Comparison of ENCODE assay signal across 2 cellular contexts in genomic region chr17:4551796-4552525, GRCh38.
TF ChIP-seq lines count a peak whose summit lies in the region.

No MANE protein-coding gene starts in this region.

TF ChIP-seq in GM12878, 131 proteins besides CTCF, POLR2A, EP300 and RAD21 (continues in another document):
- TF ChIP-seq, protein P1, sequence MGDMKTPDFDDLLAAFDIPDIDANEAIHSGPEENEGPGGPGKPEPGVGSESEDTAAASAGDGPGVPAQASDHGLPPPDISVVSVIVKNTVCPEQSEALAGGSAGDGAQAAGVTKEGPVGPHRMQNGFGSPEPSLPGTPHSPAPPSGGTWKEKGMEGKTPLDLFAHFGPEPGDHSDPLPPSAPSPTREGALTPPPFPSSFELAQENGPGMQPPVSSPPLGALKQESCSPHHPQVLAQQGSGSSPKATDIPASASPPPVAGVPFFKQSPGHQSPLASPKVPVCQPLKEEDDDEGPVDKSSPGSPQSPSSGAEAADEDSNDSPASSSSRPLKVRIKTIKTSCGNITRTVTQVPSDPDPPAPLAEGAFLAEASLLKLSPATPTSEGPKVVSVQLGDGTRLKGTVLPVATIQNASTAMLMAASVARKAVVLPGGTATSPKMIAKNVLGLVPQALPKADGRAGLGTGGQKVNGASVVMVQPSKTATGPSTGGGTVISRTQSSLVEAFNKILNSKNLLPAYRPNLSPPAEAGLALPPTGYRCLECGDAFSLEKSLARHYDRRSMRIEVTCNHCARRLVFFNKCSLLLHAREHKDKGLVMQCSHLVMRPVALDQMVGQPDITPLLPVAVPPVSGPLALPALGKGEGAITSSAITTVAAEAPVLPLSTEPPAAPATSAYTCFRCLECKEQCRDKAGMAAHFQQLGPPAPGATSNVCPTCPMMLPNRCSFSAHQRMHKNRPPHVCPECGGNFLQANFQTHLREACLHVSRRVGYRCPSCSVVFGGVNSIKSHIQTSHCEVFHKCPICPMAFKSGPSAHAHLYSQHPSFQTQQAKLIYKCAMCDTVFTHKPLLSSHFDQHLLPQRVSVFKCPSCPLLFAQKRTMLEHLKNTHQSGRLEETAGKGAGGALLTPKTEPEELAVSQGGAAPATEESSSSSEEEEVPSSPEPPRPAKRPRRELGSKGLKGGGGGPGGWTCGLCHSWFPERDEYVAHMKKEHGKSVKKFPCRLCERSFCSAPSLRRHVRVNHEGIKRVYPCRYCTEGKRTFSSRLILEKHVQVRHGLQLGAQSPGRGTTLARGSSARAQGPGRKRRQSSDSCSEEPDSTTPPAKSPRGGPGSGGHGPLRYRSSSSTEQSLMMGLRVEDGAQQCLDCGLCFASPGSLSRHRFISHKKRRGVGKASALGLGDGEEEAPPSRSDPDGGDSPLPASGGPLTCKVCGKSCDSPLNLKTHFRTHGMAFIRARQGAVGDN (IDR thresholded peaks at IDR 0.05) = no peak
- TF ChIP-seq BRCA1 (IDR thresholded peaks at IDR 0.05; ENCODE audit: low read depth, low read length) (no peak), GABPA (IDR thresholded peaks at IDR 0.05; ENCODE audit: low read depth) (no peak), MYB (IDR thresholded peaks at IDR 0.05; ENCODE audit: borderline replicate concordance, low read depth, low read length) (no peak), CBFB (IDR thresholded peaks at IDR 0.05; ENCODE audit: low read depth) (no peak), ZBTB40 (IDR thresholded peaks at IDR 0.05; ENCODE audit: borderline replicate concordance) (no peak)
- TF ChIP-seq, protein P2, sequence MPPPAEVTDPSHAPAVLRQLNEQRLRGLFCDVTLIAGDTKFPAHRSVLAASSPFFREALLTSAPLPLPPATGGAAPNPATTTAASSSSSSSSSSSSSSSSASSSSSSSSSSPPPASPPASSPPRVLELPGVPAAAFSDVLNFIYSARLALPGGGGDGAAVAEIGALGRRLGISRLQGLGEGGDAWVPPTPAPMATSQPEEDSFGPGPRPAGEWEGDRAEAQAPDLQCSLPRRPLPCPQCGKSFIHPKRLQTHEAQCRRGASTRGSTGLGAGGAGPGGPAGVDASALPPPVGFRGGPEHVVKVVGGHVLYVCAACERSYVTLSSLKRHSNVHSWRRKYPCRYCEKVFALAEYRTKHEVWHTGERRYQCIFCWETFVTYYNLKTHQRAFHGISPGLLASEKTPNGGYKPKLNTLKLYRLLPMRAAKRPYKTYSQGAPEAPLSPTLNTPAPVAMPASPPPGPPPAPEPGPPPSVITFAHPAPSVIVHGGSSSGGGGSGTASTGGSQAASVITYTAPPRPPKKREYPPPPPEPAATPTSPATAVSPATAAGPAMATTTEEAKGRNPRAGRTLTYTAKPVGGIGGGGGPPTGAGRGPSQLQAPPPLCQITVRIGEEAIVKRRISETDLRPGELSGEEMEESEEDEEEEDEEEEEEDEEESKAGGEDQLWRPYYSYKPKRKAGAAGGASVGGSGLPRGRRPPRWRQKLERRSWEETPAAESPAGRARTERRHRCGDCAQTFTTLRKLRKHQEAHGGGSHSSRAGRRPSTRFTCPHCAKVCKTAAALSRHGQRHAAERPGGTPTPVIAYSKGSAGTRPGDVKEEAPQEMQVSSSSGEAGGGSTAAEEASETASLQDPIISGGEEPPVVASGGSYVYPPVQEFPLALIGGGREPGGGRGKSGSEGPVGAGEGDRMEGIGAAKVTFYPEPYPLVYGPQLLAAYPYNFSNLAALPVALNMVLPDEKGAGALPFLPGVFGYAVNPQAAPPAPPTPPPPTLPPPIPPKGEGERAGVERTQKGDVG (CRISPR knock-in tag; IDR thresholded peaks at IDR 0.05) = no peak

TF ChIP-seq in HepG2, 621 proteins besides CTCF, POLR2A, EP300 and RAD21:
- TF ChIP-seq TCF7L2 (IDR thresholded peaks at IDR 0.05; ENCODE audit: low read depth, low read length) (no peak), AGO2 (optimal IDR thresholded peaks at IDR 0.05; ENCODE audit: low read depth, low read length) (peak; percentile 64), MAF1 (CRISPR knock-in tag; IDR thresholded peaks at IDR 0.05; ENCODE audit: borderline replicate concordance) (no peak), RBFOX2 (IDR thresholded peaks at IDR 0.05; ENCODE audit: low read depth, low read length) (peak; percentile 42; the same call in 1 of the 2 replicates), HIVEP1 (CRISPR knock-in tag; IDR thresholded peaks at IDR 0.05) (no peak), IKZF4 (CRISPR knock-in tag; IDR thresholded peaks at IDR 0.05; ENCODE audit: borderline replicate concordance, low read depth, not compliant biosample characterization) (no peak)
TF ChIP-seq in HepG2: peak in this region for 2.
